Comparison of ENCODE assay signal across 28 cellular contexts in the genomic region with DNA sequence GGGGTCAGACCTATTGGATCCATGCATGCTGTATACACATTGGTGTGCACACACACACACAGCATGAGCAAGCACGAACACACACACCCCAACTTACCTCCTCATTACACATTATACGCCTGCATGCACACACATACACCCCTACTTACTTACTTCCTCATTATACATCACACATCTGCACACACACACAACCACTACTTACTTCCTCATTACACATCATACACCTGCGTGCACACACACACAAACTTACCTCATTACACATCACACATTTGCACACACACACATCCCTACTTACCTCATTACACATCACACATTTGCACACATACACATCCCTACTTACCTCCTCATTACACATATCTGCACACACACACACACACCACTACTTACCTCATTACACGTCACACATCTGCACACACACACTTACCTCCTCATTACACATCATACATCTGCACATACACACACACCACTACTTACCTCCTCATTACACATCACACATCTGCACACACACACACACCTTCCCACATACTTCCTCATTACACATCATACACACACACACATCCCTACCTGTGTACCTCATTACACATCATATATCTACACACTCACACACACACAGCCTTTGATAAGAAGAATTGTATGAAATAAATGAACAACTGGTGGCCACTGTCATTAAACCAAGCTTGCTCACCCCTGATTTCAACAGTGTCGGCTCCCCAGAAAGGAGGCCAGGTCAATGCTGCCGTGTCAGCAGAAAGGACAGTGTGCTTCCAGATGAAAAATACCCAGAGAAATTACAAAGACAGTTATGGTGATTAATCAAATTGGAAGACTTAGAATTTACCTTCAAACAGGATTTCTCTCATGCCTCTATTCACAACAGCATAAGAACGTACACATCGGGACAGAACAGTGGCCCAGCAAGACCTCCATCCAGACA.
DNase-seq lines count a peak whose midpoint lies in the region; ATAC-seq, FAIRE-seq and TF ChIP-seq lines count a peak whose summit lies in the region.
"Had no signal": no experiment of that assay in that cellular context is flagged by ENCODE, and none has a peak within 500 bp of the region (broad histone marks: within the 10 kb centered on the region; RNA-seq: fewer than 3 reads in every experiment).

No MANE protein-coding gene starts in this region.

- H3K4me3 ChIP-seq in HepG2 (replicated peaks in 1 of 3; ENCODE audit: insufficient read depth in 1 of 3, low read depth in 2 of 3, low read length in 3 of 3): no peak overlapping the region
- no peak overlapping the region for H3K4me3 ChIP-seq in right lobe of liver
- H3K4me3 ChIP-seq in GM12878: no peak overlapping the region
- H3K4me3 ChIP-seq in GM23338: no peak overlapping the region
- H3K4me3 ChIP-seq: adrenal gland, skin epidermis, tibial artery had no signal

- H3K4me2 ChIP-seq in HepG2 (ENCODE audit: low read depth, low read length) (no peak overlapping the region), GM12878 (ENCODE audit: control insufficient read depth, insufficient read depth) (no peak overlapping the region), GM23338 (no peak overlapping the region)
- H3K4me2 ChIP-seq: KMS-11 had no signal

- H3K9me3 Mint-ChIP-seq in stimulated activated naive B cell treated with anti-CD40 and anti-IgM and Interleukin-4, amounts not matched to agents 10 μg/mL and 1 μg/mL and 100 μg/mL, for 72 hours: no peaks in the 10 kb centered on the region
- no peaks in the 10 kb centered on the region; the same call in 2 of the 3 replicates for H3K9me3 Mint-ChIP-seq in GM23338
- H3K9me3 Mint-ChIP-seq in Calu3 (ENCODE audit: low read depth, unreplicated experiment): no peaks in the 10 kb centered on the region
- H3K9me3 Mint-ChIP-seq: activated CD4-positive, alpha-beta T cell treated with anti-CD3 and anti-CD28 coated beads, Interleukin-2, amount 10 ng/mL, durations not matched to agents 7 days and 5 days; activated T-cell treated with anti-CD3 and anti-CD28 coated beads, Interleukin-2, amount 50 U/mL, for 72 hours; CD8-positive, alpha-beta T cell; mesothelial cell of epicardium; nephron had no signal

- H3K9ac ChIP-seq in HepG2 (ENCODE audit: insufficient read depth, low read depth, low read length): no peak overlapping the region
- H3K9ac ChIP-seq in GM12878 (ENCODE audit: control insufficient read depth, insufficient read depth, low read length): no peak overlapping the region
- H3K9ac ChIP-seq: KMS-11 had no signal

- TF ChIP-seq EP300 in HepG2 (IDR thresholded peaks at IDR 0.05; ENCODE audit: low read depth in 2 of 2, low read length in 2 of 2) (no peak), HepG2 (CRISPR knock-in tag; IDR thresholded peaks at IDR 0.05; ENCODE audit: borderline replicate concordance) (no peak), GM12878 (IDR thresholded peaks at IDR 0.05; ENCODE audit: borderline replicate concordance in 1 of 2, control insufficient read depth in 1 of 2, low read depth in 2 of 2, low read length in 2 of 2) (no peak)

- H3K27me3 Mint-ChIP-seq in stimulated activated naive B cell treated with anti-CD40 and anti-IgM and Interleukin-4, amounts not matched to agents 10 μg/mL and 1 μg/mL and 100 μg/mL, for 72 hours: no peaks in the 10 kb centered on the region
- H3K27me3 Mint-ChIP-seq in GM23338 (ENCODE audit: insufficient read depth, low read depth, poor library complexity) (no peaks in the 10 kb centered on the region), Calu3 (ENCODE audit: unreplicated experiment) (no peaks in the 10 kb centered on the region)

- intact Hi-C loops in HepG2 (cut with micrococcal nuclease; ENCODE audit: unreplicated experiment) (loop anchor here (10.0 kb wide), 1 partner anchor 1058 kb away; no protein-coding TSS in a partner anchor), right lobe of liver (cut with DNase I) (no loop called here), GM12878 (cut with micrococcal nuclease; ENCODE audit: unreplicated experiment) (loop anchor here (10.0 kb wide), 1 partner anchor 172 kb away; no protein-coding TSS in a partner anchor), Calu3 (cut with micrococcal nuclease; ENCODE audit: unreplicated experiment) (loop anchor here (5.0 kb wide), 1 partner anchor 85 kb away; no protein-coding TSS in a partner anchor)

- H2AFZ ChIP-seq in HepG2 (ENCODE audit: low read length) (no peak overlapping the region), GM12878 (ENCODE audit: control insufficient read depth, low read depth, low read length) (no peak overlapping the region), GM23338 (no peak overlapping the region)

- H3K27ac Mint-ChIP-seq in stimulated activated naive B cell treated with anti-CD40 and anti-IgM and Interleukin-4, amounts not matched to agents 10 μg/mL and 1 μg/mL and 100 μg/mL, for 72 hours: no peak overlapping the region
- H3K27ac Mint-ChIP-seq in GM23338 (no peak overlapping the region), Calu3 (ENCODE audit: unreplicated experiment) (no peak overlapping the region)
- H3K27ac Mint-ChIP-seq: activated CD4-positive, alpha-beta T cell treated with anti-CD3 and anti-CD28 coated beads, Interleukin-2, amount 10 ng/mL, durations not matched to agents 7 days and 5 days; activated T-cell treated with anti-CD3 and anti-CD28 coated beads, Interleukin-2, amount 50 U/mL, for 72 hours; brain; CD8-positive, alpha-beta T cell; mesothelial cell of epicardium; nephron had no signal

- H3K4me1 ChIP-seq in HepG2 (ENCODE audit: insufficient read depth, low read length): peaks cover 9% of the 10 kb centered on the region; the same call in 1 of the 2 replicates
- peaks cover 0 to 3% (median 0%) of the 10 kb centered on the region in 4 donors for H3K4me1 ChIP-seq in right lobe of liver
- no peaks in the 10 kb centered on the region for H3K4me1 ChIP-seq in GM12878 (ENCODE audit: control insufficient read depth, insufficient read depth, low read length)
- no peaks in the 10 kb centered on the region for H3K4me1 ChIP-seq in GM23338 (ENCODE audit: insufficient read depth)
- H3K4me1 ChIP-seq: tibial artery had no signal

- DNase-seq in HepG2 (ENCODE audit: low spot score): no peak
- DNase-seq in right lobe of liver: no peak
- peak; percentile 28 for DNase-seq in NAMALWA (ENCODE audit: low spot score)
- DNase-seq in GM12878 (ENCODE audit: low read depth, low spot score): no peak
- DNase-seq in stimulated activated naive B cell treated with anti-CD40 and anti-IgM and Interleukin-4, amounts not matched to agents 10 μg/mL and 1 μg/mL and 100 μg/mL, for 72 hours: no peak
- no peak for DNase-seq in GM23338 (ENCODE audit: low spot score)
- no peak for DNase-seq in Calu3
- DNase-seq: activated CD4-positive, alpha-beta T cell treated with anti-CD3 and anti-CD28 coated beads, Interleukin-2, amount 10 ng/mL, durations not matched to agents 7 days and 5 days; activated naive CD4-positive, alpha-beta T cell treated with Interleukin-2 at 50 U/mL for 16 hours; activated T-cell treated with anti-CD3 and anti-CD28 coated beads, Interleukin-2, amount 50 U/mL, for 72 hours; adrenal gland; CD8-positive, alpha-beta T cell; left ventricle myocardium superior; NCI-H1105; NCI-H2029 treated with DMSO at 0.1 percent for 48 hours; NCI-H226; tibial artery had no signal

- no peak overlapping the region for H3K4me3 Mint-ChIP-seq in stimulated activated naive B cell treated with anti-CD40 and anti-IgM and Interleukin-4, amounts not matched to agents 10 μg/mL and 1 μg/mL and 100 μg/mL, for 72 hours
- H3K4me3 Mint-ChIP-seq in GM23338: no peak overlapping the region
- H3K4me3 Mint-ChIP-seq in Calu3 (ENCODE audit: low read depth, unreplicated experiment): no peak overlapping the region
- H3K4me3 Mint-ChIP-seq: activated CD4-positive, alpha-beta T cell treated with anti-CD3 and anti-CD28 coated beads, Interleukin-2, amount 10 ng/mL, durations not matched to agents 7 days and 5 days; activated T-cell treated with anti-CD3 and anti-CD28 coated beads, Interleukin-2, amount 50 U/mL, for 72 hours; brain; CD8-positive, alpha-beta T cell; mesothelial cell of epicardium; nephron had no signal

- TF ChIP-seq CTCF in HepG2 (CRISPR knock-in tag; IDR thresholded peaks at IDR 0.05) (no peak), right lobe of liver (IDR thresholded peaks at IDR 0.05) (no peak), GM12878 (IDR thresholded peaks at IDR 0.05 in 2 of 3, conservative IDR thresholded peaks at IDR 0.05 in 1 of 3; ENCODE audit: control insufficient read depth in 2 of 3, extremely low read depth in 1 of 3, insufficient read depth in 1 of 3, low read depth in 3 of 3, low read length in 3 of 3) (no peak), GM23338 (conservative IDR thresholded peaks at IDR 0.05; ENCODE audit: low read depth in 2 of 2) (no peak), Calu3 (IDR thresholded peaks at IDR 0.05; ENCODE audit: unreplicated experiment) (no peak)

- BruUV-seq in HepG2 (replicated peaks; lab: Mats Ljungman, UMichigan): no TSS peak
- BruUV-seq in GM12878 (replicated peaks; lab: Mats Ljungman, UMichigan): no TSS peak
- no TSS peak for BruUV-seq in Calu3 (replicated peaks; lab: Mats Ljungman, UMichigan)

- 86% methylated on average over 8 of the region's 8 CpGs for WGBS in HepG2 (ENCODE audit: low lambda C conversion rate)
- 63% methylated on average over 8 of the region's 8 CpGs for WGBS in right lobe of liver (ENCODE audit: insufficient coverage, low coverage, low lambda C conversion rate, missing lambda C conversion rate)
- 40% methylated on average over 8 of the region's 8 CpGs for WGBS in GM12878 (ENCODE audit: insufficient coverage, insufficient replicate concordance, low lambda C conversion rate, missing lambda C conversion rate)

- H3K27me3 ChIP-seq in HepG2 (ENCODE audit: control insufficient read depth in 1 of 2, insufficient read depth in 2 of 2, low read length in 2 of 2) (no peaks in the 10 kb centered on the region), right lobe of liver (no peaks in the 10 kb centered on the region), GM12878 (replicated peaks in 1 of 2; ENCODE audit: control insufficient read depth in 2 of 2, insufficient read depth in 2 of 2, low read length in 1 of 2) (no peaks in the 10 kb centered on the region; a peak in 1 of 4 replicates), GM23338 (ENCODE audit: insufficient read depth) (no peaks in the 10 kb centered on the region)
- H3K27me3 ChIP-seq: adrenal gland, tibial artery had no signal

- H3K36me3 Mint-ChIP-seq in stimulated activated naive B cell treated with anti-CD40 and anti-IgM and Interleukin-4, amounts not matched to agents 10 μg/mL and 1 μg/mL and 100 μg/mL, for 72 hours: no peaks in the 10 kb centered on the region
- no peaks in the 10 kb centered on the region for H3K36me3 Mint-ChIP-seq in GM23338 (ENCODE audit: low read depth)
- no peaks in the 10 kb centered on the region for H3K36me3 Mint-ChIP-seq in Calu3 (ENCODE audit: insufficient read depth, unreplicated experiment)
- H3K36me3 Mint-ChIP-seq: brain; CD8-positive, alpha-beta T cell; mesothelial cell of epicardium had no signal

- no peaks in the 10 kb centered on the region for H3F3A ChIP-seq in GM23338 (replicated peaks; ENCODE audit: low read depth)

- H3K9me3 ChIP-seq in HepG2 (ENCODE audit: low read length) (no peaks in the 10 kb centered on the region), right lobe of liver (no peaks in the 10 kb centered on the region), GM12878 (replicated peaks; ENCODE audit: control insufficient read depth, insufficient read depth, low read length) (no peaks in the 10 kb centered on the region)
- H3K9me3 ChIP-seq: adrenal gland, tibial artery had no signal

- POLR2A ChIA-PET in HepG2 (lab: Yijun Ruan, JAX) (no interaction called here), GM12878 (lab: Charles Lee) (interaction anchor here (0.6 kb wide), 1 partner anchor 56 kb away, joined by 3 read pairs; no protein-coding TSS in a partner anchor)

- ATAC-seq in HepG2 (no peak), right lobe of liver (no peak), GM12878 (peak; percentile 36; the same call in 2 of the 3 replicates), GM23338 (no peak), GM18505 (IDR thresholded peaks at IDR 0.05; ENCODE audit: unreplicated experiment) (no peak)
- ATAC-seq in stimulated activated naive B cell treated with anti-CD40 and anti-IgM and Interleukin-4, amounts not matched to agents 10 μg/mL and 1 μg/mL and 100 μg/mL, for 72 hours (replicated peaks): peak; percentile 83
- ATAC-seq: activated T-cell treated with anti-CD3 and anti-CD28 coated beads, Interleukin-2, amount 50 U/mL, for 72 hours; CD8-positive, alpha-beta T cell; left ventricle myocardium superior had no signal

- SMC1A ChIA-PET in GM12878 (lab: Charles Lee; ENCODE audit: uncharacterized antibody, unreplicated experiment): no interaction called here

- H3K9me2 ChIP-seq in GM23338 (ENCODE audit: insufficient read depth): no peaks in the 10 kb centered on the region

- RAD21 ChIA-PET in GM12878 (lab: Charles Lee; ENCODE audit: unreplicated experiment): no interaction called here

- H3K4me1 Mint-ChIP-seq in stimulated activated naive B cell treated with anti-CD40 and anti-IgM and Interleukin-4, amounts not matched to agents 10 μg/mL and 1 μg/mL and 100 μg/mL, for 72 hours: peaks cover 0 to 2% of the 10 kb centered on the region in 2 donors
- H3K4me1 Mint-ChIP-seq in GM23338 (peaks cover 2% of the 10 kb centered on the region; the same call in 2 of the 3 replicates), Calu3 (ENCODE audit: low read depth, unreplicated experiment) (no peaks in the 10 kb centered on the region)
- H3K4me1 Mint-ChIP-seq: activated CD4-positive, alpha-beta T cell treated with anti-CD3 and anti-CD28 coated beads, Interleukin-2, amount 10 ng/mL, durations not matched to agents 7 days and 5 days had no signal

- H3K79me2 ChIP-seq in HepG2 (ENCODE audit: insufficient read depth, low read length) (no peaks in the 10 kb centered on the region), GM12878 (ENCODE audit: control insufficient read depth, insufficient read depth, low read length) (no peaks in the 10 kb centered on the region), GM23338 (replicated peaks; ENCODE audit: insufficient read depth) (no peaks in the 10 kb centered on the region)

- CTCF ChIA-PET in HepG2 (lab: Yijun Ruan, JAX; ENCODE audit: low intra/inter-chr PET ratio, low total read pairs) (no interaction called here), GM12878 (lab: Yijun Ruan, JAX) (no interaction called here), Calu3 (lab: Charles Lee) (no interaction called here)

- TF ChIP-seq POLR2A in HepG2 (IDR thresholded peaks at IDR 0.05; ENCODE audit: insufficient read depth in 1 of 2, low read depth in 2 of 2, low read length in 2 of 2): no peak
- no peak for TF ChIP-seq POLR2A in right lobe of liver (IDR thresholded peaks at IDR 0.05)
- no peak for TF ChIP-seq POLR2A in GM12878 (IDR thresholded peaks at IDR 0.05; ENCODE audit: low read depth, low read length)
- TF ChIP-seq POLR2A in GM18505 (IDR thresholded peaks at IDR 0.05; ENCODE audit: borderline replicate concordance, extremely low read depth, insufficient read depth, insufficient read length): no peak

- in situ Hi-C loops in HepG2 (cut with HindIII; ENCODE audit: extremely low pct_ligation_motif_present, low pct_unique_long_range_greater_than_20kb): loop anchor here (25.0 kb wide), 1 partner anchor 1055 kb away; no protein-coding TSS in a partner anchor
- in situ Hi-C loops in GM12878 (cut with MboI): no loop called here

- H3K27ac ChIP-seq in HepG2 (ENCODE audit: extremely low read length, insufficient read depth, low read length) (no peak overlapping the region), right lobe of liver (no peak overlapping the region), GM12878 (ENCODE audit: control insufficient read depth, insufficient read depth) (no peak overlapping the region), GM23338 (ENCODE audit: low read depth) (no peak overlapping the region)
- H3K27ac ChIP-seq: adrenal gland, KMS-11, skin epidermis, tibial artery had no signal

- H4K20me1 ChIP-seq in HepG2 (ENCODE audit: insufficient read depth, low read length): no peaks in the 10 kb centered on the region
- H4K20me1 ChIP-seq in GM12878 (ENCODE audit: control insufficient read depth, insufficient read depth): no peaks in the 10 kb centered on the region
- no peaks in the 10 kb centered on the region for H4K20me1 ChIP-seq in GM23338 (replicated peaks; ENCODE audit: insufficient read depth)

- TF ChIP-seq RAD21 in HepG2 (CRISPR knock-in tag; IDR thresholded peaks at IDR 0.05) (no peak), GM12878 (IDR thresholded peaks at IDR 0.05; ENCODE audit: insufficient read depth, low read depth, low read length) (no peak)

- FAIRE-seq in HepG2 (lab: Jason Lieb, UNC) (no peak), GM12878 (lab: Jason Lieb, UNC) (no peak)
- FAIRE-seq: A204.1, endothelial cell of umbilical vein, GM19239, H54, islet of Langerhans had no signal

- H3K36me3 ChIP-seq in HepG2 (replicated peaks in 1 of 2; ENCODE audit: control insufficient read depth in 1 of 2, insufficient read depth in 2 of 2, low read length in 2 of 2): no peaks in the 10 kb centered on the region
- H3K36me3 ChIP-seq in right lobe of liver: no peaks in the 10 kb centered on the region
- H3K36me3 ChIP-seq in GM12878 (ENCODE audit: control insufficient read depth in 2 of 2, insufficient read depth in 2 of 2, low read length in 1 of 2): no peaks in the 10 kb centered on the region
- H3K36me3 ChIP-seq in GM23338 (ENCODE audit: insufficient read depth): no peaks in the 10 kb centered on the region
- H3K36me3 ChIP-seq: adrenal gland, tibial artery had no signal

Comparison
In these comparisons a context has a peak if more than half of its experiments do, and no peak if none do; other contexts are left out.
1. intact Hi-C loops: an anchor here in HepG2 (10.0 kb wide), GM12878 (10.0 kb wide) and Calu3 (5.0 kb wide); none called in right lobe of liver.
2. ATAC-seq: peak in GM12878 (single experiment) and stimulated activated naive B cell treated with anti-CD40 and anti-IgM and Interleukin-4, amounts not matched to agents 10 μg/mL and 1 μg/mL and 100 μg/mL, for 72 hours (2 of 2); none in HepG2 (single experiment), right lobe of liver (0 of 4), GM23338 (single experiment) and GM18505 (single experiment).
3. Of the 75 proteins assayed by ChIP-seq in both HepG2 and GM12878: peak only in HepG2: IKZF1; only in GM12878: ATF2, BCL3, NBN, NFIC and PBX3; in both: none; in neither: 67; mixed calls (peak in some experiments, not most) for 2.